8 cellular contexts compared by ENCODE assay signal in the genomic region with DNA sequence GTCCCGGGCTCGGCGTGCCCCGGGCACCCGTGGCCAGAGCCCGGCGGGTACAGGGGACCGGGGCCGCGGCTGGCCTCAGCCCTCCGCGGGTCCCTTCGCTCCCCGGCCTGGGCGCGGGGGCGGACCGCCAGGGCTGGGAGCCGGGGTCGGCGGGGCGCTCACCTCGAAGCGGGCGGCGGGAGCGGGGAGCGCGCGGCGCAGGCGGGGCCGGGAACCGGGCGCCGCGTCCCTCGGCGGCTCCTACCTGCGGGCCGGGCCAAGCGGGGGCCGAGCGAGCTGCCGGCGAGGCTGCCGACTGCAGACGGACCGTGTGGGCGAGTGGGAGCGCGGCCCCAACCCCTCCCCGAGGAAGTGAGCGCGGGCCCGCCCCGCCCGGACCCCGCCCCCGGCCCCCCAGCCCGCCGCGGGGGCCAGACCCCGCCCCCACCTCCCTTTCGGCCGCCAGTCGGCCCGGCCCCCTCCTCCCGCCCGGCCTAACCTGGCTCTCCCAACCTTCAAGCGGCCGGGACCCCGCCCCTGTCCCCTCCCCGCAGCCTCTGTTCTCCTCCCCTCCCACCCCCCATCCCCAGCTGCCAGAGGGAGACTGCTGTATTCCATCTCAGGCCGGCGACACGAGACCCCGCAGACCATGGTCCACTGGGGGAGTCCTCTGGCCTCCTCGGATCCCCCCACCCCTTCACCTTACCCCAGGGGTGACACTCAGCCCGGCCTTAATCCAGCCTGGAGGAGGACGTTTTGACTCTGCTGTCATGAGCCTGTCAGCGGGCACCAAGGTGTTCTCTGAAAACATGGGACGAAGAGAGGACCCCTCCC. TPM values are rescaled to one million over a fixed set of nuclear protein-coding genes. Genes with fewer than 3 reads are reported as not detected.
A peak's percentile ranks its signal among the peaks of the same experiment; 100 is the strongest.
DNase-seq lines count a peak whose midpoint lies in the region; ATAC-seq lines count a peak whose summit lies in the region.

A gene with protein sequence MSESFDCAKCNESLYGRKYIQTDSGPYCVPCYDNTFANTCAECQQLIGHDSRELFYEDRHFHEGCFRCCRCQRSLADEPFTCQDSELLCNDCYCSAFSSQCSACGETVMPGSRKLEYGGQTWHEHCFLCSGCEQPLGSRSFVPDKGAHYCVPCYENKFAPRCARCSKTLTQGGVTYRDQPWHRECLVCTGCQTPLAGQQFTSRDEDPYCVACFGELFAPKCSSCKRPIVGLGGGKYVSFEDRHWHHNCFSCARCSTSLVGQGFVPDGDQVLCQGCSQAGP (minus strand): TSS at position 320 of the 813 bp plus-strand sequence. CDS start 6,102 bp downstream, outside the sequence.

- H3K4me3 ChIP-seq in esophagus (ENCODE audit: low read depth in 1 of 2, low read length in 2 of 2) (peak within 1 kb of the TSS; percentile 57 to 71), urinary bladder (ENCODE audit: low read depth, low read length) (peak within 1 kb of the TSS; percentile 88)

- H3K9me3 ChIP-seq in esophagus (ENCODE audit: control insufficient read depth in 2 of 2, insufficient read depth in 1 of 2, low read depth in 1 of 2, low read length in 1 of 2) = no peaks in the 10 kb centered on the region

- H3K27ac ChIP-seq in esophagus (ENCODE audit: low read depth in 2 of 2, low read length in 1 of 2) (peak within 1 kb of the TSS; percentile 79 to 82), urinary bladder (ENCODE audit: low read depth) (peak within 1 kb of the TSS; percentile 67)

- CTCF ChIA-PET in activated CD8-positive, alpha-beta memory T cell treated with anti-CD3 and anti-CD28 coated beads for 36 hours (lab: Charles Lee) = interaction anchor here (0.5 to 1.0 kb wide), 2 partner anchors 34 to 42 kb away, joined by 3 read pairs; no protein-coding TSS in a partner anchor

- 2 to 5% methylated on average over 35 to 79 of the region's 83 CpGs for WGBS in esophagus, 2 donors
- 3% methylated on average over 78 of the region's 83 CpGs for WGBS in urinary bladder

- ATAC-seq in HG02759 (IDR thresholded peaks at IDR 0.05; ENCODE audit: unreplicated experiment) = no peak

- H3K4me1 ChIP-seq in esophagus (ENCODE audit: control insufficient read depth in 2 of 2, insufficient read depth in 2 of 2, low read length in 1 of 2) (peaks cover 4 to 14% of the 10 kb centered on the region in 2 donors), urinary bladder (ENCODE audit: insufficient read depth) (no peaks in the 10 kb centered on the region)

- H3K27me3 ChIP-seq in esophagus (ENCODE audit: control insufficient read depth in 1 of 2, insufficient read depth in 2 of 2, low read length in 2 of 2) = no peaks in the 10 kb centered on the region

- no peaks in the 10 kb centered on the region for H3K36me3 ChIP-seq in esophagus (ENCODE audit: control insufficient read depth in 2 of 2, insufficient read depth in 2 of 2, low read length in 1 of 2)
- no peaks in the 10 kb centered on the region for H3K36me3 ChIP-seq in urinary bladder (ENCODE audit: insufficient read depth)

- DNase-seq in activated effector memory CD4-positive, alpha-beta T cell treated with anti-CD3 and anti-CD28 coated beads, Interleukin-2, amount 50 U/mL, for 16 hours = peak; percentile 80
- no peak for DNase-seq in activated effector memory CD4-positive, alpha-beta T cell treated with Interleukin-2 at 50 U/mL for 16 hours
- DNase-seq in NCI-H2171 treated with DMSO at 0.1 percent for 48 hours (lab: John Stamatoyannopoulos, UW) = peak; percentile 35
- peak; percentile 56 for DNase-seq in myocyte (ENCODE audit: low read depth)

- POLR2A ChIA-PET in activated CD8-positive, alpha-beta memory T cell treated with anti-CD3 and anti-CD28 coated beads for 36 hours (lab: Charles Lee) = no interaction called here

RNA-seq across cellular contexts. Expression of the gene that starts here (rescaled TPM):
- total RNA-seq in activated CD8-positive, alpha-beta memory T cell treated with anti-CD3 and anti-CD28 coated beads for 36 hours = 10 to 100 TPM; 20.0 to 20.5 TPM
- polyA plus RNA-seq in esophagus = 10 to 100 TPM in 1 of 2 donors, 1 to 10 TPM in 1; 8.3 to 13.7 TPM
- 42.2 and 70.1 TPM in 2 replicates for total RNA-seq in myocyte
- 73.2 TPM for polyA plus RNA-seq in myocyte (2012)
- 9.4 TPM for total RNA-seq in urinary bladder
- polyA plus RNA-seq in urinary bladder = 89.6 TPM
